1 cellular context compared by ENCODE assay signal in the genomic region with DNA sequence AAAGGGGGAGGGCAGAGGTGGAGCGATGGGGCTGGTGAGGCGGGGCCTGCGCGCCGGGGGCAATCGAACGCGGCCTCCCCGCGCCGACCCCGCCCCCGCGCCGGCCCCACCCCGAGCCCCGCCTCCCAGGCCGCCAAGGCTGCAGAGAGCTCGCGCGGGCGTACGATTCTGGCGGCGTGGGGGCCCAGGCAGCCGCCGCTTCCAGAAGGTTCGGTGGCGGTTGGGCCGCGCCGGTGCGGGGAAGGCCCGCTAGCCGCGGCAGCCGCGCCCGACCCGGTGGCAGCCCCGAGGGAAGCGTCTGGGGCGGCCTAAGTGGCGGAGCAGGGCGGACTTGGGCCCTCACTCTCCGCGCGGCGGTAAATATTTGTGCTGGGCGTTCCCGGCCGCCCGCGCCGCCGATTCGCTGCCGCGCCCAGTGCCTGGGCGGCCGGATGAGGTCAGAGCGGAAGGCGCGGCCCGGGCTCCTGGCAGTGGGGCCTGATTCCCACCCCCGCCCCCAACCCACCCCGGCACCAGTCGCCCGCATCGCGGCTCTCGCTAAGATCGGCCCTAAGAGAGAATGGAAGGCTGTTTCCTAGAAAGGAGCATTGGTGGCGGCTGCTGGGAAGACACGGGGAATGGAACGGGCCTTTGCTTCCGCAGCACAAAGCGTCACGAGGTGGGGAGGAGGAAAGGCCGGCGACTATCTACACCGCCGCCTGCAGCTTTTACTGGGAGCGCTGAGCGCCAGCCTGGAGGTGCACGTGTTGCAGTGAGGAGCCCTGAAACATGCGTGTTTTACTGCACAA.
TF ChIP-seq lines count a peak whose summit lies in the region.

A gene with protein sequence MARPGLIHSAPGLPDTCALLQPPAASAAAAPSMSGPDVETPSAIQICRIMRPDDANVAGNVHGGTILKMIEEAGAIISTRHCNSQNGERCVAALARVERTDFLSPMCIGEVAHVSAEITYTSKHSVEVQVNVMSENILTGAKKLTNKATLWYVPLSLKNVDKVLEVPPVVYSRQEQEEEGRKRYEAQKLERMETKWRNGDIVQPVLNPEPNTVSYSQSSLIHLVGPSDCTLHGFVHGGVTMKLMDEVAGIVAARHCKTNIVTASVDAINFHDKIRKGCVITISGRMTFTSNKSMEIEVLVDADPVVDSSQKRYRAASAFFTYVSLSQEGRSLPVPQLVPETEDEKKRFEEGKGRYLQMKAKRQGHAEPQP (minus strand): TSS at position 368 of the 788 bp plus-strand sequence. CDS start 368 bp downstream, outside the sequence.

TF ChIP-seq in HepG2, 621 proteins besides CTCF, POLR2A, EP300 and RAD21 (continued from another document and continues in another):
- TF ChIP-seq, protein P1, sequence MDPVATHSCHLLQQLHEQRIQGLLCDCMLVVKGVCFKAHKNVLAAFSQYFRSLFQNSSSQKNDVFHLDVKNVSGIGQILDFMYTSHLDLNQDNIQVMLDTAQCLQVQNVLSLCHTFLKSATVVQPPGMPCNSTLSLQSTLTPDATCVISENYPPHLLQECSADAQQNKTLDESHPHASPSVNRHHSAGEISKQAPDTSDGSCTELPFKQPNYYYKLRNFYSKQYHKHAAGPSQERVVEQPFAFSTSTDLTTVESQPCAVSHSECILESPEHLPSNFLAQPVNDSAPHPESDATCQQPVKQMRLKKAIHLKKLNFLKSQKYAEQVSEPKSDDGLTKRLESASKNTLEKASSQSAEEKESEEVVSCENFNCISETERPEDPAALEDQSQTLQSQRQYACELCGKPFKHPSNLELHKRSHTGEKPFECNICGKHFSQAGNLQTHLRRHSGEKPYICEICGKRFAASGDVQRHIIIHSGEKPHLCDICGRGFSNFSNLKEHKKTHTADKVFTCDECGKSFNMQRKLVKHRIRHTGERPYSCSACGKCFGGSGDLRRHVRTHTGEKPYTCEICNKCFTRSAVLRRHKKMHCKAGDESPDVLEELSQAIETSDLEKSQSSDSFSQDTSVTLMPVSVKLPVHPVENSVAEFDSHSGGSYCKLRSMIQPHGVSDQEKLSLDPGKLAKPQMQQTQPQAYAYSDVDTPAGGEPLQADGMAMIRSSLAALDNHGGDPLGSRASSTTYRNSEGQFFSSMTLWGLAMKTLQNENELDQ (CRISPR knock-in tag; IDR thresholded peaks at IDR 0.05; ENCODE audit: borderline replicate concordance), result no peak
- TF ChIP-seq KLF16 (CRISPR knock-in tag; IDR thresholded peaks at IDR 0.05) (no peak), NCOA1 (CRISPR knock-in tag; IDR thresholded peaks at IDR 0.05) (no peak), ZNF484 (CRISPR knock-in tag; IDR thresholded peaks at IDR 0.05; ENCODE audit: borderline replicate concordance, low read depth) (no peak), YY1 (IDR thresholded peaks at IDR 0.05; ENCODE audit: insufficient read depth, insufficient replicate concordance, low read depth, low read length) (peak; percentile 43), NR2C2 (CRISPR knock-in tag; IDR thresholded peaks at IDR 0.05; ENCODE audit: borderline replicate concordance) (peak; percentile 25; the same call in 1 of the 2 replicates), HDAC6 (IDR thresholded peaks at IDR 0.05; ENCODE audit: low read depth, low read length) (no peak), SIN3A (IDR thresholded peaks at IDR 0.05; ENCODE audit: borderline replicate concordance, low read depth, low read length) (peak; percentile 31; the same call in 1 of the 2 replicates), MTF2 (CRISPR knock-in tag; IDR thresholded peaks at IDR 0.05; ENCODE audit: borderline replicate concordance) (no peak), ZNF672 (CRISPR knock-in tag; IDR thresholded peaks at IDR 0.05) (no peak), ZNF225 (CRISPR knock-in tag; IDR thresholded peaks at IDR 0.05) (peak; percentile 12; the same call in 1 of the 2 replicates), HNRNPUL1 (IDR thresholded peaks at IDR 0.05; ENCODE audit: low read depth, low read length) (no peak), GABPB1 (CRISPR knock-in tag; IDR thresholded peaks at IDR 0.05) (peak; percentile 77), KLF13 (CRISPR knock-in tag; IDR thresholded peaks at IDR 0.05) (no peak), SRSF9 (IDR thresholded peaks at IDR 0.05; ENCODE audit: borderline replicate concordance, insufficient read depth, low read depth, low read length, poor library complexity, severe bottlenecking) (no peak), RNF2 (conservative IDR thresholded peaks at IDR 0.05; ENCODE audit: low read depth) (peak; percentile 21; the same call in 1 of the 2 replicates), ZNF570 (CRISPR knock-in tag; IDR thresholded peaks at IDR 0.05; ENCODE audit: borderline replicate concordance) (no peak), ZNF205 (CRISPR knock-in tag; IDR thresholded peaks at IDR 0.05) (peak; percentile 33; the same call in 1 of the 2 replicates), MYC (CRISPR knock-in tag; IDR thresholded peaks at IDR 0.05; ENCODE audit: borderline replicate concordance) (peak; percentile 54; the same call in 1 of the 2 replicates), ZNF556 (CRISPR knock-in tag; IDR thresholded peaks at IDR 0.05; ENCODE audit: borderline replicate concordance) (peak; percentile 66; the same call in 1 of the 2 replicates), ZNF430 (CRISPR knock-in tag; IDR thresholded peaks at IDR 0.05) (peak; percentile 83), ZNF552 (CRISPR knock-in tag; IDR thresholded peaks at IDR 0.05; ENCODE audit: borderline replicate concordance) (no peak), ZNF17 (CRISPR knock-in tag; IDR thresholded peaks at IDR 0.05) (no peak), ZNF33A (CRISPR knock-in tag; IDR thresholded peaks at IDR 0.05; ENCODE audit: borderline replicate concordance) (no peak), ZNF510 (CRISPR knock-in tag; IDR thresholded peaks at IDR 0.05; ENCODE audit: low read depth) (no peak), FOSL1 (CRISPR knock-in tag; IDR thresholded peaks at IDR 0.05; ENCODE audit: borderline replicate concordance) (no peak), CREB1 (IDR thresholded peaks at IDR 0.05) (no peak), CREB1 (CRISPR knock-in tag; IDR thresholded peaks at IDR 0.05) (no peak), ZNF253 (CRISPR knock-in tag; IDR thresholded peaks at IDR 0.05; ENCODE audit: borderline replicate concordance) (no peak), JARID2 (CRISPR knock-in tag; IDR thresholded peaks at IDR 0.05; ENCODE audit: insufficient replicate concordance) (no peak), PHF21A (CRISPR knock-in tag; IDR thresholded peaks at IDR 0.05) (peak; percentile 57), EHMT2 (IDR thresholded peaks at IDR 0.05; ENCODE audit: borderline replicate concordance, low read depth, low read length) (no peak)
- TF ChIP-seq, protein P2, sequence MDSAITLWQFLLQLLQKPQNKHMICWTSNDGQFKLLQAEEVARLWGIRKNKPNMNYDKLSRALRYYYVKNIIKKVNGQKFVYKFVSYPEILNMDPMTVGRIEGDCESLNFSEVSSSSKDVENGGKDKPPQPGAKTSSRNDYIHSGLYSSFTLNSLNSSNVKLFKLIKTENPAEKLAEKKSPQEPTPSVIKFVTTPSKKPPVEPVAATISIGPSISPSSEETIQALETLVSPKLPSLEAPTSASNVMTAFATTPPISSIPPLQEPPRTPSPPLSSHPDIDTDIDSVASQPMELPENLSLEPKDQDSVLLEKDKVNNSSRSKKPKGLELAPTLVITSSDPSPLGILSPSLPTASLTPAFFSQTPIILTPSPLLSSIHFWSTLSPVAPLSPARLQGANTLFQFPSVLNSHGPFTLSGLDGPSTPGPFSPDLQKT (CRISPR knock-in tag; IDR thresholded peaks at IDR 0.05; ENCODE audit: borderline replicate concordance), result no peak
- TF ChIP-seq, protein P3, sequence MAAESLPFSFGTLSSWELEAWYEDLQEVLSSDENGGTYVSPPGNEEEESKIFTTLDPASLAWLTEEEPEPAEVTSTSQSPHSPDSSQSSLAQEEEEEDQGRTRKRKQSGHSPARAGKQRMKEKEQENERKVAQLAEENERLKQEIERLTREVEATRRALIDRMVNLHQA (CRISPR knock-in tag; IDR thresholded peaks at IDR 0.05), result no peak
- TF ChIP-seq, protein P4, sequence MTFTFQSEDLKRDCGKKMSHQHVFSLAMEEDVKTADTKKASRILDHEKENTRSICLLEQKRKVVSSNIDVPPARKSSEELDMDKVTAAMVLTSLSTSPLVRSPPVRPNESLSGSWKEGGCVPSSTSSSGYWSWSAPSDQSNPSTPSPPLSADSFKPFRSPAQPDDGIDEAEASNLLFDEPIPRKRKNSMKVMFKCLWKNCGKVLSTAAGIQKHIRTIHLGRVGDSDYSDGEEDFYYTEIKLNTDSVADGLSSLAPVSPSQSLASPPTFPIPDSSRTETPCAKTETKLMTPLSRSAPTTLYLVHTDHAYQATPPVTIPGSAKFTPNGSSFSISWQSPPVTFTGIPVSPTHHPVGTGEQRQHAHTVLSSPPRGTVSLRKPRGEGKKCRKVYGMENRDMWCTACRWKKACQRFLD (CRISPR knock-in tag; IDR thresholded peaks at IDR 0.05; ENCODE audit: borderline replicate concordance), result no peak
- TF ChIP-seq, protein P5, sequence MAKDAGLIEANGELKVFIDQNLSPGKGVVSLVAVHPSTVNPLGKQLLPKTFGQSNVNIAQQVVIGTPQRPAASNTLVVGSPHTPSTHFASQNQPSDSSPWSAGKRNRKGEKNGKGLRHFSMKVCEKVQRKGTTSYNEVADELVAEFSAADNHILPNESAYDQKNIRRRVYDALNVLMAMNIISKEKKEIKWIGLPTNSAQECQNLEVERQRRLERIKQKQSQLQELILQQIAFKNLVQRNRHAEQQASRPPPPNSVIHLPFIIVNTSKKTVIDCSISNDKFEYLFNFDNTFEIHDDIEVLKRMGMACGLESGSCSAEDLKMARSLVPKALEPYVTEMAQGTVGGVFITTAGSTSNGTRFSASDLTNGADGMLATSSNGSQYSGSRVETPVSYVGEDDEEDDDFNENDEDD (CRISPR knock-in tag; IDR thresholded peaks at IDR 0.05; ENCODE audit: borderline replicate concordance), result peak; percentile 31; the same call in 1 of the 2 replicates
- TF ChIP-seq, protein P6, sequence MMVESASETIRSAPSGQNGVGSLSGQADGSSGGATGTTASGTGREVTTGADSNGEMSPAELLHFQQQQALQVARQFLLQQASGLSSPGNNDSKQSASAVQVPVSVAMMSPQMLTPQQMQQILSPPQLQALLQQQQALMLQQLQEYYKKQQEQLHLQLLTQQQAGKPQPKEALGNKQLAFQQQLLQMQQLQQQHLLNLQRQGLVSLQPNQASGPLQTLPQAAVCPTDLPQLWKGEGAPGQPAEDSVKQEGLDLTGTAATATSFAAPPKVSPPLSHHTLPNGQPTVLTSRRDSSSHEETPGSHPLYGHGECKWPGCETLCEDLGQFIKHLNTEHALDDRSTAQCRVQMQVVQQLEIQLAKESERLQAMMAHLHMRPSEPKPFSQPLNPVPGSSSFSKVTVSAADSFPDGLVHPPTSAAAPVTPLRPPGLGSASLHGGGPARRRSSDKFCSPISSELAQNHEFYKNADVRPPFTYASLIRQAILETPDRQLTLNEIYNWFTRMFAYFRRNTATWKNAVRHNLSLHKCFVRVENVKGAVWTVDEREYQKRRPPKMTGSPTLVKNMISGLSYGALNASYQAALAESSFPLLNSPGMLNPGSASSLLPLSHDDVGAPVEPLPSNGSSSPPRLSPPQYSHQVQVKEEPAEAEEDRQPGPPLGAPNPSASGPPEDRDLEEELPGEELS (CRISPR knock-in tag; IDR thresholded peaks at IDR 0.05), result no peak
- TF ChIP-seq, protein P7, sequence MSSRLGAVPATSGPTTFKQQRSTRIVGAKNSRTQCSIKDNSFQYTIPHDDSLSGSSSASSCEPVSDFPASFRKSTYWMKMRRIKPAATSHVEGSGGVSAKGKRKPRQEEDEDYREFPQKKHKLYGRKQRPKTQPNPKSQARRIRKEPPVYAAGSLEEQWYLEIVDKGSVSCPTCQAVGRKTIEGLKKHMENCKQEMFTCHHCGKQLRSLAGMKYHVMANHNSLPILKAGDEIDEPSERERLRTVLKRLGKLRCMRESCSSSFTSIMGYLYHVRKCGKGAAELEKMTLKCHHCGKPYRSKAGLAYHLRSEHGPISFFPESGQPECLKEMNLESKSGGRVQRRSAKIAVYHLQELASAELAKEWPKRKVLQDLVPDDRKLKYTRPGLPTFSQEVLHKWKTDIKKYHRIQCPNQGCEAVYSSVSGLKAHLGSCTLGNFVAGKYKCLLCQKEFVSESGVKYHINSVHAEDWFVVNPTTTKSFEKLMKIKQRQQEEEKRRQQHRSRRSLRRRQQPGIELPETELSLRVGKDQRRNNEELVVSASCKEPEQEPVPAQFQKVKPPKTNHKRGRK (CRISPR knock-in tag; IDR thresholded peaks at IDR 0.05), result no peak
- TF ChIP-seq, protein P8, sequence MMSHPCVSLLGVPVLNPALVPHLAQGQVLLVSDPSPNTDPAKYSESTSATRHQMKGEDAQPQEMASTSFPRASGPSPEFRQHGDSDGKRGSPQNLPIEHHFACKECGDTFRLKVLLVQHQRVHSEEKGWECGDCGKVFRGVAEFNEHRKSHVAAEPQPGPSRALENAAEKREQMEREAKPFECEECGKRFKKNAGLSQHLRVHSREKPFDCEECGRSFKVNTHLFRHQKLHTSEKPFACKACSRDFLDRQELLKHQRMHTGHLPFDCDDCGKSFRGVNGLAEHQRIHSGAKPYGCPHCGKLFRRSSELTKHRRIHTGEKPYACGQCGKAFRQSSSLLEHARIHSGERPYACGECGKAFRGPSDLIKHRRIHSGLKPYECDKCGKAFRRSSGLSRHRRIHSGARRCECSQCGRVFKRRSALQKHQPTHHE (CRISPR knock-in tag; IDR thresholded peaks at IDR 0.05; ENCODE audit: borderline replicate concordance), result 0 out of 2 replicates have a peak, but pooled peaks have one; percentile 58
- TF ChIP-seq, protein P9, sequence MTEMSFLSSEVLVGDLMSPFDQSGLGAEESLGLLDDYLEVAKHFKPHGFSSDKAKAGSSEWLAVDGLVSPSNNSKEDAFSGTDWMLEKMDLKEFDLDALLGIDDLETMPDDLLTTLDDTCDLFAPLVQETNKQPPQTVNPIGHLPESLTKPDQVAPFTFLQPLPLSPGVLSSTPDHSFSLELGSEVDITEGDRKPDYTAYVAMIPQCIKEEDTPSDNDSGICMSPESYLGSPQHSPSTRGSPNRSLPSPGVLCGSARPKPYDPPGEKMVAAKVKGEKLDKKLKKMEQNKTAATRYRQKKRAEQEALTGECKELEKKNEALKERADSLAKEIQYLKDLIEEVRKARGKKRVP (CRISPR knock-in tag; IDR thresholded peaks at IDR 0.05), result no peak
- TF ChIP-seq, protein P10, sequence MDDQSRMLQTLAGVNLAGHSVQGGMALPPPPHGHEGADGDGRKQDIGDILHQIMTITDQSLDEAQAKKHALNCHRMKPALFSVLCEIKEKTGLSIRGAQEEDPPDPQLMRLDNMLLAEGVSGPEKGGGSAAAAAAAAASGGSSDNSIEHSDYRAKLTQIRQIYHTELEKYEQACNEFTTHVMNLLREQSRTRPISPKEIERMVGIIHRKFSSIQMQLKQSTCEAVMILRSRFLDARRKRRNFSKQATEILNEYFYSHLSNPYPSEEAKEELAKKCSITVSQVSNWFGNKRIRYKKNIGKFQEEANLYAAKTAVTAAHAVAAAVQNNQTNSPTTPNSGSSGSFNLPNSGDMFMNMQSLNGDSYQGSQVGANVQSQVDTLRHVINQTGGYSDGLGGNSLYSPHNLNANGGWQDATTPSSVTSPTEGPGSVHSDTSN (CRISPR knock-in tag; IDR thresholded peaks at IDR 0.05; ENCODE audit: borderline replicate concordance), result no peak
- TF ChIP-seq, protein P11, sequence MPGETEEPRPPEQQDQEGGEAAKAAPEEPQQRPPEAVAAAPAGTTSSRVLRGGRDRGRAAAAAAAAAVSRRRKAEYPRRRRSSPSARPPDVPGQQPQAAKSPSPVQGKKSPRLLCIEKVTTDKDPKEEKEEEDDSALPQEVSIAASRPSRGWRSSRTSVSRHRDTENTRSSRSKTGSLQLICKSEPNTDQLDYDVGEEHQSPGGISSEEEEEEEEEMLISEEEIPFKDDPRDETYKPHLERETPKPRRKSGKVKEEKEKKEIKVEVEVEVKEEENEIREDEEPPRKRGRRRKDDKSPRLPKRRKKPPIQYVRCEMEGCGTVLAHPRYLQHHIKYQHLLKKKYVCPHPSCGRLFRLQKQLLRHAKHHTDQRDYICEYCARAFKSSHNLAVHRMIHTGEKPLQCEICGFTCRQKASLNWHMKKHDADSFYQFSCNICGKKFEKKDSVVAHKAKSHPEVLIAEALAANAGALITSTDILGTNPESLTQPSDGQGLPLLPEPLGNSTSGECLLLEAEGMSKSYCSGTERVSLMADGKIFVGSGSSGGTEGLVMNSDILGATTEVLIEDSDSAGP (CRISPR knock-in tag; IDR thresholded peaks at IDR 0.05; ENCODE audit: borderline replicate concordance), result peak; percentile 57; the same call in 1 of the 2 replicates
